ENCODE assay signal across 1 cellular context in the genomic region with DNA sequence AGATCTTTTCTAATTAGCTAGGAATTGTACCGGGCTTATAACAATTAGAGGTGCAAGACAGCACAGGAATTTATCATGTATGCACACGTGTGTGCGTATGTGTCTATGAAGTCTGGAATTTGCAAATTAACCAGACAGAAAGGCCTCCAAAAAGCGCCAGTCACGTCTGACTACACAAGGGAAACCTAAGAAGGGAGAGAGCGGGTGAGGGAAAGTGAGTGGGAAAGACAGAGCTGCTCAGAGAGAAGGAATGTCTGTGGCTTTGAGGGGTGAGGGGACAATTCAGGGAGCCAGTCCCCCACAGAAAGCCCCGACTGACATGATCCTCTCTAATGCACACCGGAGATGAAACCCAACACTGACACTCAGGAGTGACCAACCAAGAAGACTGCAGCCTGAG.
TF ChIP-seq lines count a peak whose summit lies in the region.

No MANE protein-coding gene starts in this region.

TF ChIP-seq in HepG2, 621 proteins besides CTCF, POLR2A, EP300 and RAD21 (continued from another document):
- no peak for TF ChIP-seq HNRNPK (IDR thresholded peaks at IDR 0.05; ENCODE audit: low read depth, low read length, poor library complexity, severe bottlenecking)
